2 cellular contexts compared by ENCODE assay signal in the genomic region with DNA sequence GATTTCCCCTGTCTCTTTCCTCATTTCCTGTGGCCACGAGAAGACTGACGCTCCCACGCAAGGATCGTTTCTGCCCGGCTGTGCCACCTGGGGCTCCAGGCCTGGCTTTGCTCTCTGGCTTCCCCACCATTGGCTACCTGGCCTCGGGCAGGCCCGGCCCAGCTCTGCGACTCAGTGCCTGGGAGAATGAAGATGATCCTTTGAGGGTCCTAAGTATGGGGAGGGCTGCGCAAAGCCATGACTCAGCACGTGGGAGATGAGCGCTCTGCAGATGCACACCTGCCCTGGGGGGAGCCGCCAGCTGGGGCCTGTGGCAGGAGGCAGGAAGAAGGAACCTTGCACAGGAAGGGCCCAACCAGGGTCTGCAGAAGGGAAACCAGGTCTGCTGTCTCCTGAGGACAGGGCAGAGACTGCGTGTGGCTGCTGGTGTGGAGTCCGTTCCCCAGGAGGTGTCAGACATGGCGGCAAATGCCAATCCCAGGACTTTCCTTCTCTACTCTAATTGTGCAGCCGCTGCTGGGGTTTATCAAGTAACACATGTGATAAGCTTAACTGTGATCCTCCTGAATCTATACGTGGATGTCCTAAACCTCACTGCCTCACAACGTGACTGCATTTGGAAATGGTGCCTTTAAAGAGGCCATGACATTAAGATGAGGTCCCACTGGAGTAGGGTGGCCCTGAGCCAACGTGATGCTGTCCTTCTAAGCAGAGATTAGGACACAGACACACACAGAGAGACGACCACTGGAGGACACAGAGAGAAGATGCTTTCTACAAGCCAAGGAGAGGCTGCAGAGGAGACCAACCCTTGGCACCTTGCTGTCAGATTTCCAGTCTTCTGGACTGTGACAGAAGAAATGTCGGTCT.
TF ChIP-seq lines count a peak whose summit lies in the region.

No MANE protein-coding gene starts in this region.

TF ChIP-seq in IMR-90, 13 proteins besides CTCF, POLR2A, EP300 and RAD21 (continued from another document):
- no peak for TF ChIP-seq ELK1 (IDR thresholded peaks at IDR 0.05; ENCODE audit: borderline replicate concordance, low read depth, low read length)
- TF ChIP-seq MXI1 (IDR thresholded peaks at IDR 0.05; ENCODE audit: borderline replicate concordance, low read depth, low read length): no peak
- TF ChIP-seq NFE2L2 (IDR thresholded peaks at IDR 0.05; ENCODE audit: low read depth, low read length): no peak
- TF ChIP-seq FOS (IDR thresholded peaks at IDR 0.05; ENCODE audit: low read depth, low read length): no peak

TF ChIP-seq in SK-N-SH treated with all-trans-retinoic acid at 6 μM for 48 hours, 23 proteins besides CTCF, POLR2A, EP300 and RAD21 (continued from another document):
- TF ChIP-seq CREB5 (CRISPR knock-in tag; IDR thresholded peaks at IDR 0.05; ENCODE audit: low read depth): no peak
- TF ChIP-seq, protein P1, sequence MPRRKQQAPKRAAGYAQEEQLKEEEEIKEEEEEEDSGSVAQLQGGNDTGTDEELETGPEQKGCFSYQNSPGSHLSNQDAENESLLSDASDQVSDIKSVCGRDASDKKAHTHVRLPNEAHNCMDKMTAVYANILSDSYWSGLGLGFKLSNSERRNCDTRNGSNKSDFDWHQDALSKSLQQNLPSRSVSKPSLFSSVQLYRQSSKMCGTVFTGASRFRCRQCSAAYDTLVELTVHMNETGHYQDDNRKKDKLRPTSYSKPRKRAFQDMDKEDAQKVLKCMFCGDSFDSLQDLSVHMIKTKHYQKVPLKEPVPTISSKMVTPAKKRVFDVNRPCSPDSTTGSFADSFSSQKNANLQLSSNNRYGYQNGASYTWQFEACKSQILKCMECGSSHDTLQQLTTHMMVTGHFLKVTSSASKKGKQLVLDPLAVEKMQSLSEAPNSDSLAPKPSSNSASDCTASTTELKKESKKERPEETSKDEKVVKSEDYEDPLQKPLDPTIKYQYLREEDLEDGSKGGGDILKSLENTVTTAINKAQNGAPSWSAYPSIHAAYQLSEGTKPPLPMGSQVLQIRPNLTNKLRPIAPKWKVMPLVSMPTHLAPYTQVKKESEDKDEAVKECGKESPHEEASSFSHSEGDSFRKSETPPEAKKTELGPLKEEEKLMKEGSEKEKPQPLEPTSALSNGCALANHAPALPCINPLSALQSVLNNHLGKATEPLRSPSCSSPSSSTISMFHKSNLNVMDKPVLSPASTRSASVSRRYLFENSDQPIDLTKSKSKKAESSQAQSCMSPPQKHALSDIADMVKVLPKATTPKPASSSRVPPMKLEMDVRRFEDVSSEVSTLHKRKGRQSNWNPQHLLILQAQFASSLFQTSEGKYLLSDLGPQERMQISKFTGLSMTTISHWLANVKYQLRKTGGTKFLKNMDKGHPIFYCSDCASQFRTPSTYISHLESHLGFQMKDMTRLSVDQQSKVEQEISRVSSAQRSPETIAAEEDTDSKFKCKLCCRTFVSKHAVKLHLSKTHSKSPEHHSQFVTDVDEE (CRISPR knock-in tag; IDR thresholded peaks at IDR 0.05): no peak
- TF ChIP-seq, protein P2, sequence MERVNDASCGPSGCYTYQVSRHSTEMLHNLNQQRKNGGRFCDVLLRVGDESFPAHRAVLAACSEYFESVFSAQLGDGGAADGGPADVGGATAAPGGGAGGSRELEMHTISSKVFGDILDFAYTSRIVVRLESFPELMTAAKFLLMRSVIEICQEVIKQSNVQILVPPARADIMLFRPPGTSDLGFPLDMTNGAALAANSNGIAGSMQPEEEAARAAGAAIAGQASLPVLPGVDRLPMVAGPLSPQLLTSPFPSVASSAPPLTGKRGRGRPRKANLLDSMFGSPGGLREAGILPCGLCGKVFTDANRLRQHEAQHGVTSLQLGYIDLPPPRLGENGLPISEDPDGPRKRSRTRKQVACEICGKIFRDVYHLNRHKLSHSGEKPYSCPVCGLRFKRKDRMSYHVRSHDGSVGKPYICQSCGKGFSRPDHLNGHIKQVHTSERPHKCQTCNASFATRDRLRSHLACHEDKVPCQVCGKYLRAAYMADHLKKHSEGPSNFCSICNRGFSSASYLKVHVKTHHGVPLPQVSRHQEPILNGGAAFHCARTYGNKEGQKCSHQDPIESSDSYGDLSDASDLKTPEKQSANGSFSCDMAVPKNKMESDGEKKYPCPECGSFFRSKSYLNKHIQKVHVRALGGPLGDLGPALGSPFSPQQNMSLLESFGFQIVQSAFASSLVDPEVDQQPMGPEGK (CRISPR knock-in tag; IDR thresholded peaks at IDR 0.05; ENCODE audit: borderline replicate concordance): no peak
- no peak for TF ChIP-seq TCF4 (CRISPR knock-in tag; IDR thresholded peaks at IDR 0.05; ENCODE audit: borderline replicate concordance)
- no peak for TF ChIP-seq CSRNP3 (CRISPR knock-in tag; IDR thresholded peaks at IDR 0.05)
- no peak for TF ChIP-seq ZC3H10 (CRISPR knock-in tag; IDR thresholded peaks at IDR 0.05)
TF ChIP-seq in SK-N-SH treated with all-trans-retinoic acid at 6 μM for 48 hours: peak in this region for 0.
